1 cellular context compared by ENCODE assay signal in the genomic region with DNA sequence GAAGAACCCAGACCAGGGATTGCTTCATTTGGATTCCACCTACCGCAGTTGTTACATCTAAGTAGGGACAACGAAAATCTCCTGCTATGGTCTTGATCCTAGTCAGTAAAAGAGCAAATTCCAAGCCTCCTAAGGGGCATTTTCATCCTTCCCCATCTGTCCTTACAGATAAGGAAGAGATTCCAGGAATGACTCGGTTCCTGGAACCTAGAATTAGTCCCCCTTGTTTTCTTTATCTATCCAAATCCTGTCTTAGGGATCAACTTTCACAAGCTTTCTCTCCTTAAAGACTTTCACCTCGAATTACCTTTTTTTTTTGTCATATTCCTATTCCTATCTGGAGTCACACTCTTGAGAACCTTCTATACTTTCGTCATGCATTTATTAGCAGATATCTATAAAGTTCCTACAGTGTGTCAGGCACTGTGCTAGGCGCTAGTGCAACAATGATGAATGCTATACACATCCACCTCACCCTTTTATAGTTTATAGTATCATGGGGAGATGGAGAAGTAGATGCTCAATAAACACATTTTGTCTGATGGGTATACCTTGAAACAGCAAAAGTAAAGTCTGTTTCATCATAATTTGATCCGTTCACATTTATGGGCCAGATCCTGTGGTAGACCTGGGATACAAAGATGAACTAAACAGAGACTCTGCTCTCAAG.
TF ChIP-seq lines count a peak whose summit lies in the region.

No MANE protein-coding gene starts in this region.

TF ChIP-seq in K562, 482 proteins besides CTCF, POLR2A, EP300 and RAD21 (continued from another document and continues in another):
- TF ChIP-seq, protein P1, sequence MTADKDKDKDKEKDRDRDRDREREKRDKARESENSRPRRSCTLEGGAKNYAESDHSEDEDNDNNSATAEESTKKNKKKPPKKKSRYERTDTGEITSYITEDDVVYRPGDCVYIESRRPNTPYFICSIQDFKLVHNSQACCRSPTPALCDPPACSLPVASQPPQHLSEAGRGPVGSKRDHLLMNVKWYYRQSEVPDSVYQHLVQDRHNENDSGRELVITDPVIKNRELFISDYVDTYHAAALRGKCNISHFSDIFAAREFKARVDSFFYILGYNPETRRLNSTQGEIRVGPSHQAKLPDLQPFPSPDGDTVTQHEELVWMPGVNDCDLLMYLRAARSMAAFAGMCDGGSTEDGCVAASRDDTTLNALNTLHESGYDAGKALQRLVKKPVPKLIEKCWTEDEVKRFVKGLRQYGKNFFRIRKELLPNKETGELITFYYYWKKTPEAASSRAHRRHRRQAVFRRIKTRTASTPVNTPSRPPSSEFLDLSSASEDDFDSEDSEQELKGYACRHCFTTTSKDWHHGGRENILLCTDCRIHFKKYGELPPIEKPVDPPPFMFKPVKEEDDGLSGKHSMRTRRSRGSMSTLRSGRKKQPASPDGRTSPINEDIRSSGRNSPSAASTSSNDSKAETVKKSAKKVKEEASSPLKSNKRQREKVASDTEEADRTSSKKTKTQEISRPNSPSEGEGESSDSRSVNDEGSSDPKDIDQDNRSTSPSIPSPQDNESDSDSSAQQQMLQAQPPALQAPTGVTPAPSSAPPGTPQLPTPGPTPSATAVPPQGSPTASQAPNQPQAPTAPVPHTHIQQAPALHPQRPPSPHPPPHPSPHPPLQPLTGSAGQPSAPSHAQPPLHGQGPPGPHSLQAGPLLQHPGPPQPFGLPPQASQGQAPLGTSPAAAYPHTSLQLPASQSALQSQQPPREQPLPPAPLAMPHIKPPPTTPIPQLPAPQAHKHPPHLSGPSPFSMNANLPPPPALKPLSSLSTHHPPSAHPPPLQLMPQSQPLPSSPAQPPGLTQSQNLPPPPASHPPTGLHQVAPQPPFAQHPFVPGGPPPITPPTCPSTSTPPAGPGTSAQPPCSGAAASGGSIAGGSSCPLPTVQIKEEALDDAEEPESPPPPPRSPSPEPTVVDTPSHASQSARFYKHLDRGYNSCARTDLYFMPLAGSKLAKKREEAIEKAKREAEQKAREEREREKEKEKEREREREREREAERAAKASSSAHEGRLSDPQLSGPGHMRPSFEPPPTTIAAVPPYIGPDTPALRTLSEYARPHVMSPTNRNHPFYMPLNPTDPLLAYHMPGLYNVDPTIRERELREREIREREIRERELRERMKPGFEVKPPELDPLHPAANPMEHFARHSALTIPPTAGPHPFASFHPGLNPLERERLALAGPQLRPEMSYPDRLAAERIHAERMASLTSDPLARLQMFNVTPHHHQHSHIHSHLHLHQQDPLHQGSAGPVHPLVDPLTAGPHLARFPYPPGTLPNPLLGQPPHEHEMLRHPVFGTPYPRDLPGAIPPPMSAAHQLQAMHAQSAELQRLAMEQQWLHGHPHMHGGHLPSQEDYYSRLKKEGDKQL (CRISPR knock-in tag; IDR thresholded peaks at IDR 0.05; ENCODE audit: borderline replicate concordance) = no peak
- TF ChIP-seq ZNF263 (CRISPR knock-in tag; IDR thresholded peaks at IDR 0.05; ENCODE audit: borderline replicate concordance) = no peak
- no peak for TF ChIP-seq TEAD2 (tag; IDR thresholded peaks at IDR 0.05)
- TF ChIP-seq PHB (CRISPR knock-in tag; IDR thresholded peaks at IDR 0.05) = no peak
- TF ChIP-seq, protein P2, sequence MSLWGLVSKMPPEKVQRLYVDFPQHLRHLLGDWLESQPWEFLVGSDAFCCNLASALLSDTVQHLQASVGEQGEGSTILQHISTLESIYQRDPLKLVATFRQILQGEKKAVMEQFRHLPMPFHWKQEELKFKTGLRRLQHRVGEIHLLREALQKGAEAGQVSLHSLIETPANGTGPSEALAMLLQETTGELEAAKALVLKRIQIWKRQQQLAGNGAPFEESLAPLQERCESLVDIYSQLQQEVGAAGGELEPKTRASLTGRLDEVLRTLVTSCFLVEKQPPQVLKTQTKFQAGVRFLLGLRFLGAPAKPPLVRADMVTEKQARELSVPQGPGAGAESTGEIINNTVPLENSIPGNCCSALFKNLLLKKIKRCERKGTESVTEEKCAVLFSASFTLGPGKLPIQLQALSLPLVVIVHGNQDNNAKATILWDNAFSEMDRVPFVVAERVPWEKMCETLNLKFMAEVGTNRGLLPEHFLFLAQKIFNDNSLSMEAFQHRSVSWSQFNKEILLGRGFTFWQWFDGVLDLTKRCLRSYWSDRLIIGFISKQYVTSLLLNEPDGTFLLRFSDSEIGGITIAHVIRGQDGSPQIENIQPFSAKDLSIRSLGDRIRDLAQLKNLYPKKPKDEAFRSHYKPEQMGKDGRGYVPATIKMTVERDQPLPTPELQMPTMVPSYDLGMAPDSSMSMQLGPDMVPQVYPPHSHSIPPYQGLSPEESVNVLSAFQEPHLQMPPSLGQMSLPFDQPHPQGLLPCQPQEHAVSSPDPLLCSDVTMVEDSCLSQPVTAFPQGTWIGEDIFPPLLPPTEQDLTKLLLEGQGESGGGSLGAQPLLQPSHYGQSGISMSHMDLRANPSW (CRISPR knock-in tag; IDR thresholded peaks at IDR 0.05) = no peak
- no peak for TF ChIP-seq DMBX1 (CRISPR knock-in tag; IDR thresholded peaks at IDR 0.05; ENCODE audit: borderline replicate concordance)
- TF ChIP-seq MEF2A (IDR thresholded peaks at IDR 0.05; ENCODE audit: control insufficient read depth, low read depth, low read length) = no peak
- TF ChIP-seq, protein P3, sequence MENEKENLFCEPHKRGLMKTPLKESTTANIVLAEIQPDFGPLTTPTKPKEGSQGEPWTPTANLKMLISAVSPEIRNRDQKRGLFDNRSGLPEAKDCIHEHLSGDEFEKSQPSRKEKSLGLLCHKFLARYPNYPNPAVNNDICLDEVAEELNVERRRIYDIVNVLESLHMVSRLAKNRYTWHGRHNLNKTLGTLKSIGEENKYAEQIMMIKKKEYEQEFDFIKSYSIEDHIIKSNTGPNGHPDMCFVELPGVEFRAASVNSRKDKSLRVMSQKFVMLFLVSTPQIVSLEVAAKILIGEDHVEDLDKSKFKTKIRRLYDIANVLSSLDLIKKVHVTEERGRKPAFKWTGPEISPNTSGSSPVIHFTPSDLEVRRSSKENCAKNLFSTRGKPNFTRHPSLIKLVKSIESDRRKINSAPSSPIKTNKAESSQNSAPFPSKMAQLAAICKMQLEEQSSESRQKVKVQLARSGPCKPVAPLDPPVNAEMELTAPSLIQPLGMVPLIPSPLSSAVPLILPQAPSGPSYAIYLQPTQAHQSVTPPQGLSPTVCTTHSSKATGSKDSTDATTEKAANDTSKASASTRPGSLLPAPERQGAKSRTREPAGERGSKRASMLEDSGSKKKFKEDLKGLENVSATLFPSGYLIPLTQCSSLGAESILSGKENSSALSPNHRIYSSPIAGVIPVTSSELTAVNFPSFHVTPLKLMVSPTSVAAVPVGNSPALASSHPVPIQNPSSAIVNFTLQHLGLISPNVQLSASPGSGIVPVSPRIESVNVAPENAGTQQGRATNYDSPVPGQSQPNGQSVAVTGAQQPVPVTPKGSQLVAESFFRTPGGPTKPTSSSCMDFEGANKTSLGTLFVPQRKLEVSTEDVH (IDR thresholded peaks at IDR 0.05; ENCODE audit: low read depth, partially characterized antibody) = no peak
- TF ChIP-seq, protein P4, sequence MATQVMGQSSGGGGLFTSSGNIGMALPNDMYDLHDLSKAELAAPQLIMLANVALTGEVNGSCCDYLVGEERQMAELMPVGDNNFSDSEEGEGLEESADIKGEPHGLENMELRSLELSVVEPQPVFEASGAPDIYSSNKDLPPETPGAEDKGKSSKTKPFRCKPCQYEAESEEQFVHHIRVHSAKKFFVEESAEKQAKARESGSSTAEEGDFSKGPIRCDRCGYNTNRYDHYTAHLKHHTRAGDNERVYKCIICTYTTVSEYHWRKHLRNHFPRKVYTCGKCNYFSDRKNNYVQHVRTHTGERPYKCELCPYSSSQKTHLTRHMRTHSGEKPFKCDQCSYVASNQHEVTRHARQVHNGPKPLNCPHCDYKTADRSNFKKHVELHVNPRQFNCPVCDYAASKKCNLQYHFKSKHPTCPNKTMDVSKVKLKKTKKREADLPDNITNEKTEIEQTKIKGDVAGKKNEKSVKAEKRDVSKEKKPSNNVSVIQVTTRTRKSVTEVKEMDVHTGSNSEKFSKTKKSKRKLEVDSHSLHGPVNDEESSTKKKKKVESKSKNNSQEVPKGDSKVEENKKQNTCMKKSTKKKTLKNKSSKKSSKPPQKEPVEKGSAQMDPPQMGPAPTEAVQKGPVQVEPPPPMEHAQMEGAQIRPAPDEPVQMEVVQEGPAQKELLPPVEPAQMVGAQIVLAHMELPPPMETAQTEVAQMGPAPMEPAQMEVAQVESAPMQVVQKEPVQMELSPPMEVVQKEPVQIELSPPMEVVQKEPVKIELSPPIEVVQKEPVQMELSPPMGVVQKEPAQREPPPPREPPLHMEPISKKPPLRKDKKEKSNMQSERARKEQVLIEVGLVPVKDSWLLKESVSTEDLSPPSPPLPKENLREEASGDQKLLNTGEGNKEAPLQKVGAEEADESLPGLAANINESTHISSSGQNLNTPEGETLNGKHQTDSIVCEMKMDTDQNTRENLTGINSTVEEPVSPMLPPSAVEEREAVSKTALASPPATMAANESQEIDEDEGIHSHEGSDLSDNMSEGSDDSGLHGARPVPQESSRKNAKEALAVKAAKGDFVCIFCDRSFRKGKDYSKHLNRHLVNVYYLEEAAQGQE (CRISPR knock-in tag; IDR thresholded peaks at IDR 0.05; ENCODE audit: low read depth) = no peak
- no peak for TF ChIP-seq NR2C1 (IDR thresholded peaks at IDR 0.05)
- 0 out of 2 replicates have a peak, but pooled peaks have one; percentile 7 for TF ChIP-seq NR2C1 (tag; IDR thresholded peaks at IDR 0.05)
- no peak for TF ChIP-seq SAFB2 (IDR thresholded peaks at IDR 0.05; ENCODE audit: borderline replicate concordance, low read depth, low read length, severe bottlenecking)
- TF ChIP-seq, protein P5, sequence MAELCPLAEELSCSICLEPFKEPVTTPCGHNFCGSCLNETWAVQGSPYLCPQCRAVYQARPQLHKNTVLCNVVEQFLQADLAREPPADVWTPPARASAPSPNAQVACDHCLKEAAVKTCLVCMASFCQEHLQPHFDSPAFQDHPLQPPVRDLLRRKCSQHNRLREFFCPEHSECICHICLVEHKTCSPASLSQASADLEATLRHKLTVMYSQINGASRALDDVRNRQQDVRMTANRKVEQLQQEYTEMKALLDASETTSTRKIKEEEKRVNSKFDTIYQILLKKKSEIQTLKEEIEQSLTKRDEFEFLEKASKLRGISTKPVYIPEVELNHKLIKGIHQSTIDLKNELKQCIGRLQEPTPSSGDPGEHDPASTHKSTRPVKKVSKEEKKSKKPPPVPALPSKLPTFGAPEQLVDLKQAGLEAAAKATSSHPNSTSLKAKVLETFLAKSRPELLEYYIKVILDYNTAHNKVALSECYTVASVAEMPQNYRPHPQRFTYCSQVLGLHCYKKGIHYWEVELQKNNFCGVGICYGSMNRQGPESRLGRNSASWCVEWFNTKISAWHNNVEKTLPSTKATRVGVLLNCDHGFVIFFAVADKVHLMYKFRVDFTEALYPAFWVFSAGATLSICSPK (IDR thresholded peaks at IDR 0.05; ENCODE audit: borderline replicate concordance) = no peak
- peak; percentile 38 to 72; a peak in 2 of 4 replicates for TF ChIP-seq TRIM24 (IDR thresholded peaks at IDR 0.05)
- TF ChIP-seq, protein P6, sequence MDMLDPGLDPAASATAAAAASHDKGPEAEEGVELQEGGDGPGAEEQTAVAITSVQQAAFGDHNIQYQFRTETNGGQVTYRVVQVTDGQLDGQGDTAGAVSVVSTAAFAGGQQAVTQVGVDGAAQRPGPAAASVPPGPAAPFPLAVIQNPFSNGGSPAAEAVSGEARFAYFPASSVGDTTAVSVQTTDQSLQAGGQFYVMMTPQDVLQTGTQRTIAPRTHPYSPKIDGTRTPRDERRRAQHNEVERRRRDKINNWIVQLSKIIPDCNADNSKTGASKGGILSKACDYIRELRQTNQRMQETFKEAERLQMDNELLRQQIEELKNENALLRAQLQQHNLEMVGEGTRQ (CRISPR knock-in tag; IDR thresholded peaks at IDR 0.05) = no peak
- no peak for TF ChIP-seq POLR3G (IDR thresholded peaks at IDR 0.05; ENCODE audit: extremely low read depth, insufficient read length, insufficient replicate concordance)
- no peak for TF ChIP-seq PTBP1 (IDR thresholded peaks at IDR 0.05; ENCODE audit: low read depth, low read length)
- no peak for TF ChIP-seq BACH1 (tag; IDR thresholded peaks at IDR 0.05)
- no peak for TF ChIP-seq SETDB1 (IDR thresholded peaks at IDR 0.05; ENCODE audit: low read length)
- TF ChIP-seq, protein P7, sequence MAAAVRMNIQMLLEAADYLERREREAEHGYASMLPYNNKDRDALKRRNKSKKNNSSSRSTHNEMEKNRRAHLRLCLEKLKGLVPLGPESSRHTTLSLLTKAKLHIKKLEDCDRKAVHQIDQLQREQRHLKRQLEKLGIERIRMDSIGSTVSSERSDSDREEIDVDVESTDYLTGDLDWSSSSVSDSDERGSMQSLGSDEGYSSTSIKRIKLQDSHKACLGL (CRISPR knock-in tag; IDR thresholded peaks at IDR 0.05; ENCODE audit: borderline replicate concordance, poor library complexity, severe bottlenecking) = no peak
- TF ChIP-seq TSC22D4 (tag; IDR thresholded peaks at IDR 0.05) = no peak
- TF ChIP-seq, protein P8, sequence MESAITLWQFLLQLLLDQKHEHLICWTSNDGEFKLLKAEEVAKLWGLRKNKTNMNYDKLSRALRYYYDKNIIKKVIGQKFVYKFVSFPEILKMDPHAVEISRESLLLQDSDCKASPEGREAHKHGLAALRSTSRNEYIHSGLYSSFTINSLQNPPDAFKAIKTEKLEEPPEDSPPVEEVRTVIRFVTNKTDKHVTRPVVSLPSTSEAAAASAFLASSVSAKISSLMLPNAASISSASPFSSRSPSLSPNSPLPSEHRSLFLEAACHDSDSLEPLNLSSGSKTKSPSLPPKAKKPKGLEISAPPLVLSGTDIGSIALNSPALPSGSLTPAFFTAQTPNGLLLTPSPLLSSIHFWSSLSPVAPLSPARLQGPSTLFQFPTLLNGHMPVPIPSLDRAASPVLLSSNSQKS (CRISPR knock-in tag; IDR thresholded peaks at IDR 0.05) = no peak
- TF ChIP-seq, protein P9, sequence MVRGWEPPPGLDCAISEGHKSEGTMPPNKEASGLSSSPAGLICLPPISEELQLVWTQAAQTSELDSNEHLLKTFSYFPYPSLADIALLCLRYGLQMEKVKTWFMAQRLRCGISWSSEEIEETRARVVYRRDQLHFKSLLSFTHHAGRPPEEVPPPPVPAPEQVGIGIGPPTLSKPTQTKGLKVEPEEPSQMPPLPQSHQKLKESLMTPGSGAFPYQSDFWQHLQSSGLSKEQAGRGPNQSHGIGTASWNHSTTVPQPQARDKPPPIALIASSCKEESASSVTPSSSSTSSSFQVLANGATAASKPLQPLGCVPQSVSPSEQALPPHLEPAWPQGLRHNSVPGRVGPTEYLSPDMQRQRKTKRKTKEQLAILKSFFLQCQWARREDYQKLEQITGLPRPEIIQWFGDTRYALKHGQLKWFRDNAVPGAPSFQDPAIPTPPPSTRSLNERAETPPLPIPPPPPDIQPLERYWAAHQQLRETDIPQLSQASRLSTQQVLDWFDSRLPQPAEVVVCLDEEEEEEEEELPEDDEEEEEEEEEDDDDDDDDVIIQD (CRISPR knock-in tag; IDR thresholded peaks at IDR 0.05) = no peak
- TF ChIP-seq, protein P10, sequence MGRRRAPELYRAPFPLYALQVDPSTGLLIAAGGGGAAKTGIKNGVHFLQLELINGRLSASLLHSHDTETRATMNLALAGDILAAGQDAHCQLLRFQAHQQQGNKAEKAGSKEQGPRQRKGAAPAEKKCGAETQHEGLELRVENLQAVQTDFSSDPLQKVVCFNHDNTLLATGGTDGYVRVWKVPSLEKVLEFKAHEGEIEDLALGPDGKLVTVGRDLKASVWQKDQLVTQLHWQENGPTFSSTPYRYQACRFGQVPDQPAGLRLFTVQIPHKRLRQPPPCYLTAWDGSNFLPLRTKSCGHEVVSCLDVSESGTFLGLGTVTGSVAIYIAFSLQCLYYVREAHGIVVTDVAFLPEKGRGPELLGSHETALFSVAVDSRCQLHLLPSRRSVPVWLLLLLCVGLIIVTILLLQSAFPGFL (CRISPR knock-in tag; IDR thresholded peaks at IDR 0.05) = no peak
- TF ChIP-seq ZNF384 (IDR thresholded peaks at IDR 0.05; ENCODE audit: low read depth, low read length) = no peak
- TF ChIP-seq NR1H2 (CRISPR knock-in tag; IDR thresholded peaks at IDR 0.05) = 0 out of 2 replicates have a peak, but pooled peaks have one; percentile 56
